13 cellular contexts compared by ENCODE assay signal in the genomic region with DNA sequence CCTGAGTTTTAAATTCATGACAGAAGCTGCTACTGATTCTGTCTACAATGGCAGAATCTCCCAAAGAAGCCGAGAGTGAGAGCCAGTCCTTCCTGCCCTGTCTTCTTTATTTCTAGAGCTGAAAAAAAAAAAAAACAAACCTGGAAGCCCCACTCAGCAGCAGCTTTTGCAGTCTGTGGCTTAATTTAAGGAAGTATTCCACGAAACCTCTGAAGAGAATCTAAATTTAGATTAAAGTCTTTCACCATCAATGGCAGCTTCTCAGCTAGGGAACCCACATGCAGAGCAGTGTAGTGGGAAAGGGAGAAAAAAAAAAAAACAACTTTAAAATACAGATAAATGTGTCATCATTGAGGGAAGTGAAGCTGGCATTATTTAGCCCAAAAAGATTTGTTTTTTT. TPM values are rescaled to one million over a fixed set of nuclear protein-coding genes. Genes with fewer than 3 reads are reported as not detected.
DNase-seq lines count a peak whose midpoint lies in the region; TF ChIP-seq lines count a peak whose summit lies in the region.
"Had no signal": no experiment of that assay in that cellular context is flagged by ENCODE, and none has a peak within 500 bp of the region (broad histone marks: within the 10 kb centered on the region; RNA-seq: fewer than 3 reads in every experiment).

No MANE protein-coding gene starts in this region.

- no peak overlapping the region for H3K4me3 Mint-ChIP-seq in immature natural killer cell
- H3K4me3 Mint-ChIP-seq: B cell, nephron had no signal

- H3K4me3 ChIP-seq in fibroblast of the aortic adventitia (ENCODE audit: low read depth, low read length), result peak overlapping the region; percentile 1
- no peak overlapping the region for H3K4me3 ChIP-seq in sigmoid colon

- TF ChIP-seq POLR2A in sigmoid colon (IDR thresholded peaks at IDR 0.05), result no peak

- TF ChIP-seq CTCF in fibroblast of the aortic adventitia (IDR thresholded peaks at IDR 0.05; ENCODE audit: insufficient read depth, low read length) (no peak), sigmoid colon (IDR thresholded peaks at IDR 0.05) (no peak)

- WGBS in sigmoid colon, 2 donors, result 42 to 84% methylated on average over 2 of the region's 2 CpGs

- no peak overlapping the region for H3K27ac Mint-ChIP-seq in immature natural killer cell
- H3K27ac Mint-ChIP-seq: B cell, nephron had no signal

- peaks cover 0 to 57% (median 47%) of the 10 kb centered on the region in 4 donors for H3K4me1 ChIP-seq in sigmoid colon

- no peaks in the 10 kb centered on the region for H3K9me3 Mint-ChIP-seq in immature natural killer cell

- no peaks in the 10 kb centered on the region for H3K27me3 ChIP-seq in sigmoid colon

- no peaks in the 10 kb centered on the region for H3K9me3 ChIP-seq in sigmoid colon

- no peaks in the 10 kb centered on the region for H3K27me3 Mint-ChIP-seq in immature natural killer cell (ENCODE audit: low read depth in 3 of 3)
- H3K27me3 Mint-ChIP-seq: B cell had no signal

- DNase-seq in CD1c-positive myeloid dendritic cell (ENCODE audit: extremely low spot score), result peak; percentile 80
- DNase-seq in SIG-M5 treated with dmso at 0.1 percent for 504 hours (lab: John Stamatoyannopoulos, UW; ENCODE audit: unreplicated experiment), result peak; percentile 90
- DNase-seq in fibroblast of the aortic adventitia (ENCODE audit: low read depth), result peak; percentile 67
- no peak for DNase-seq in sigmoid colon
- DNase-seq in dedifferentiated amniotic fluid mesenchymal stem cell (ENCODE audit: extremely low spot score), result no peak
- no peak for DNase-seq in NK-92 treated with Interleukin-12 subunit alpha and Interleukin-12 subunit beta, amount 100 ng/mL, for 24 hours (lab: John Stamatoyannopoulos, UW)
- no peak for DNase-seq in UCSD-AML1 (lab: John Stamatoyannopoulos, UW; ENCODE audit: unreplicated experiment)
- DNase-seq in immature natural killer cell, result no peak
- DNase-seq: activated T-cell treated with anti-CD3 and anti-CD28 coated beads, Interleukin-2, amount 50 U/mL, for 48 hours; NCI-H1436; PC-3 had no signal

- no peaks in the 10 kb centered on the region for H3K36me3 ChIP-seq in sigmoid colon

- no peak for TF ChIP-seq EP300 in sigmoid colon (IDR thresholded peaks at IDR 0.05)

- intact Hi-C loops in sigmoid colon (cut with DNase I), result no loop called here

- peaks cover 48 to 74% of the 10 kb centered on the region in 2 donors for H3K4me1 Mint-ChIP-seq in immature natural killer cell

- H3K36me3 Mint-ChIP-seq in immature natural killer cell, result peaks cover 0 to 13% (median 3%) of the 10 kb centered on the region in 3 donors

- peak overlapping the region; percentile 54 to 73 (median 68) for H3K27ac ChIP-seq in sigmoid colon

RNA-seq across cellular contexts. Expression of gene SMURF1, which starts 23.4 kb away (rescaled TPM):
- 16.0 and 22.6 TPM in 2 replicates for total RNA-seq in fibroblast of the aortic adventitia (ENCODE audit: low replicate concordance)
- 10 to 100 TPM; 10.7 to 18.0 (median 15.8) TPM for total RNA-seq in sigmoid colon
- 10 to 100 TPM in 1 of 3 donors, 1 to 10 TPM in 2; 8.4 to 14.1 (median 9.7) TPM for polyA plus RNA-seq in sigmoid colon
- polyA plus RNA-seq in immature natural killer cell, result 1 to 10 TPM in 2 of 3 donors, under 1 TPM in 1; 0.93 to 2.0 (median 1.2) TPM

Comparison
In these comparisons a context has a peak if more than half of its experiments do, and no peak if none do; other contexts are left out.
1. DNase-seq: peak in CD1c-positive myeloid dendritic cell (single experiment), SIG-M5 treated with dmso at 0.1 percent for 504 hours (single experiment) and fibroblast of the aortic adventitia (single experiment); none in sigmoid colon (single experiment), dedifferentiated amniotic fluid mesenchymal stem cell (single experiment), NK-92 treated with Interleukin-12 subunit alpha and Interleukin-12 subunit beta, amount 100 ng/mL, for 24 hours (single experiment), UCSD-AML1 (single experiment) and immature natural killer cell (0 of 3).